In genomic region chr11:94183886-94184264, GRCh38 we compare ENCODE assay signal across 8 cellular contexts. TPM values are rescaled to one million over a fixed set of nuclear protein-coding genes. Genes with fewer than 3 reads are reported as not detected.
DNase-seq lines count a peak whose midpoint lies in the region; ATAC-seq and TF ChIP-seq lines count a peak whose summit lies in the region.

No MANE protein-coding gene starts in this region.

- H3K27ac ChIP-seq in hepatocyte (peak overlapping the region; percentile 70), gastrocnemius medialis (no peak overlapping the region)

- WGBS in hepatocyte (ENCODE audit: low lambda C conversion rate, missing lambda C conversion rate), result 27% methylated on average over 7 of the region's 7 CpGs

- peak overlapping the region; percentile 56 for H3K4me2 ChIP-seq in hepatocyte

- H3K36me3 Mint-ChIP-seq in HFFc6 (ENCODE audit: low read depth), result peaks cover 19% of the 10 kb centered on the region
- H3K36me3 Mint-ChIP-seq in activated naive CD8-positive, alpha-beta T cell treated with anti-CD3 and anti-CD28 coated beads, Interleukin-2, amount 50 U/mL, for 24 hours (ENCODE audit: low read depth), result peaks cover 30% of the 10 kb centered on the region

- intact Hi-C loops in gastrocnemius medialis (cut with DNase I; ENCODE audit: low total_unique reads), result no loop called here

- peak overlapping the region; percentile 66 for H3K4me3 Mint-ChIP-seq in HFFc6
- H3K4me3 Mint-ChIP-seq in activated naive CD8-positive, alpha-beta T cell treated with anti-CD3 and anti-CD28 coated beads, Interleukin-2, amount 50 U/mL, for 24 hours, result no peak overlapping the region

- no peaks in the 10 kb centered on the region for H4K20me1 ChIP-seq in hepatocyte (ENCODE audit: insufficient read depth, poor library complexity, severe bottlenecking)

- H3K27ac Mint-ChIP-seq in HFFc6, result peak overlapping the region; percentile 61
- H3K27ac Mint-ChIP-seq in activated naive CD8-positive, alpha-beta T cell treated with anti-CD3 and anti-CD28 coated beads, Interleukin-2, amount 50 U/mL, for 24 hours, result no peak overlapping the region

- H3K4me3 ChIP-seq in GM12864 (ENCODE audit: low read depth, low read length) (no peak overlapping the region), hepatocyte (no peak overlapping the region), gastrocnemius medialis (no peak overlapping the region)

- TF ChIP-seq CTCF in GM12864 (IDR thresholded peaks at IDR 0.05; ENCODE audit: low read depth, low read length, missing control alignments) (peak; percentile 83), HFFc6 (IDR thresholded peaks at IDR 0.05) (peak; percentile 84), hepatocyte (IDR thresholded peaks at IDR 0.05; ENCODE audit: poor library complexity) (peak; percentile 72), gastrocnemius medialis (IDR thresholded peaks at IDR 0.05 in 4 of 5, conservative IDR thresholded peaks at IDR 0.05 in 1 of 5) (peak in 3 of 5 experiments; percentile 38 to 58 (median 45))

- H3K9me3 Mint-ChIP-seq in HFFc6, result no peaks in the 10 kb centered on the region
- H3K9me3 Mint-ChIP-seq in activated naive CD8-positive, alpha-beta T cell treated with anti-CD3 and anti-CD28 coated beads, Interleukin-2, amount 50 U/mL, for 24 hours, result peaks cover 2% of the 10 kb centered on the region

- no peaks in the 10 kb centered on the region; the same call in 1 of the 2 replicates for H3K27me3 Mint-ChIP-seq in HFFc6 (ENCODE audit: insufficient read depth)
- H3K27me3 Mint-ChIP-seq in activated naive CD8-positive, alpha-beta T cell treated with anti-CD3 and anti-CD28 coated beads, Interleukin-2, amount 50 U/mL, for 24 hours, result no peaks in the 10 kb centered on the region

- H3K9me3 ChIP-seq in hepatocyte (ENCODE audit: low read depth) (no peaks in the 10 kb centered on the region), gastrocnemius medialis (no peaks in the 10 kb centered on the region)

- H3K4me1 Mint-ChIP-seq in HFFc6 (ENCODE audit: low read depth), result peaks cover 47% of the 10 kb centered on the region
- H3K4me1 Mint-ChIP-seq in activated naive CD8-positive, alpha-beta T cell treated with anti-CD3 and anti-CD28 coated beads, Interleukin-2, amount 50 U/mL, for 24 hours, result peaks cover 4% of the 10 kb centered on the region

- H3K4me1 ChIP-seq in hepatocyte (ENCODE audit: insufficient read depth) (peaks cover 19% of the 10 kb centered on the region), gastrocnemius medialis (no peaks in the 10 kb centered on the region)

- peak; percentile 30 for DNase-seq in AG08395 (ENCODE audit: low spot score)
- peak; percentile 22 for DNase-seq in GM12864 (ENCODE audit: low read depth)
- DNase-seq in HFFc6, result no peak
- DNase-seq in NCI-H2227 (lab: John Stamatoyannopoulos, UW; ENCODE audit: unreplicated experiment), result peak; percentile 26
- DNase-seq in activated naive CD8-positive, alpha-beta T cell treated with anti-CD3 and anti-CD28 coated beads, Interleukin-2, amount 50 U/mL, for 24 hours, result peak; percentile 30
- DNase-seq in hepatocyte (ENCODE audit: low spot score), result peak; percentile 81
- no peak for DNase-seq in gastrocnemius medialis
- DNase-seq in epidermal melanocyte (ENCODE audit: insufficient read length, low spot score), result no peak

- H3K36me3 ChIP-seq in hepatocyte (replicated peaks; ENCODE audit: insufficient read depth, low read depth) (no peaks in the 10 kb centered on the region), gastrocnemius medialis (peaks cover 0 to 32% of the 10 kb centered on the region in 2 donors)

- in situ Hi-C loops in gastrocnemius medialis (cut with MboI; ENCODE audit: low sequenced_read_pairs in 4 of 4), result no loop called here

- ATAC-seq in activated naive CD8-positive, alpha-beta T cell treated with anti-CD3 and anti-CD28 coated beads, Interleukin-2, amount 50 U/mL, for 24 hours, result no peak
- no peak for ATAC-seq in gastrocnemius medialis

- peaks cover 7% of the 10 kb centered on the region for H3K79me2 ChIP-seq in hepatocyte

- no peak for TF ChIP-seq POLR2A in gastrocnemius medialis (IDR thresholded peaks at IDR 0.05)

- H2AFZ ChIP-seq in hepatocyte, result no peak overlapping the region

- no peaks in the 10 kb centered on the region for H3K9me2 ChIP-seq in hepatocyte (replicated peaks; ENCODE audit: insufficient read depth)

- H3K27me3 ChIP-seq in hepatocyte, result no peaks in the 10 kb centered on the region
- H3K27me3 ChIP-seq in gastrocnemius medialis, result no peaks in the 10 kb centered on the region

RNA-seq across cellular contexts. Expression of gene PANX1, which starts 55.2 kb away (rescaled TPM):
- 10 to 100 TPM; 22.5 to 26.7 (median 24.5) TPM for total RNA-seq in HFFc6 (2021; fragmentation: NEBNext Ultra II Directional; extraction: Animal tissue kit (Norgen Biotek cat#: 25700))
- total RNA-seq in hepatocyte (53.0 and 58.1 TPM in 2 replicates), gastrocnemius medialis (100 to 1,000 TPM in 1 of 4 donors, 10 to 100 TPM in 3; 29.1 to 109 (median 37.9) TPM)
- 25.1 and 27.2 TPM in 2 replicates for polyA plus RNA-seq in hepatocyte

Comparison
In these comparisons a context has a peak if more than half of its experiments do, and no peak if none do; other contexts are left out.
1. DNase-seq: peak in AG08395 (single experiment), GM12864 (single experiment), NCI-H2227 (single experiment), activated naive CD8-positive, alpha-beta T cell treated with anti-CD3 and anti-CD28 coated beads, Interleukin-2, amount 50 U/mL, for 24 hours (single experiment) and hepatocyte (single experiment); none in HFFc6 (single experiment), gastrocnemius medialis (0 of 2) and epidermal melanocyte (single experiment).
2. Peak in every context shown above with its lines, with median percentiles within 50 percentile points of each other: CTCF ChIP-seq.